ENCODE assay signal across 27 cellular contexts in the genomic region with DNA sequence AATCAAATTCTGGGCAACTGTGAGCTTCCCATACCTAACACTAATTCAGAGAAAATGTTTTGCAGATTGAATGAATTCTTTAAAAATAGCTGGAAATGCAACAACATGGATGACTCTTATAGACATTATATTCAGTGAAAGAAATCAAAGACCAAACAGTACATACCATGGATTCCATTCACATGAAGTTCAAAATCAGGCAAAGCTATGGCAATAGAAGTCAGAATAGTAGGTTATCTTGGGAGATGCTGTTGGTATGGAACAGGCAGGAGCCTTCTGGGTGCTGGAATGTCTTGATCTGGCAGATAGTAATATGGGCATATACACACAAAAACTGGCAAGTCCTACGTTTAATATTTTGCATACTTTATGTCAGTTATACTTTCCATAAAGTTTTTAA. TPM values are rescaled to one million over a fixed set of nuclear protein-coding genes. Genes with fewer than 3 reads are reported as not detected.
A peak's percentile ranks its signal among the peaks of the same experiment; 100 is the strongest.
DNase-seq lines count a peak whose midpoint lies in the region; TF ChIP-seq lines count a peak whose summit lies in the region.
"Had no signal": no experiment of that assay in that cellular context is flagged by ENCODE, and none has a peak within 500 bp of the region (broad histone marks: within the 10 kb centered on the region; RNA-seq: fewer than 3 reads in every experiment).

No MANE protein-coding gene starts in this region.

- H3K4me1 ChIP-seq in osteoblast (ENCODE audit: insufficient read depth, low read length): no peaks in the 10 kb centered on the region
- H3K4me1 ChIP-seq: BLaER1 treated with 17β-estradiol and CSF1 and Interleukin-3, amounts not matched to agents 10 nM and 100 nM; body of pancreas; lower lobe of right lung; parathyroid adenoma; vagina had no signal

- POLR2A ChIA-PET in RWPE1 (lab: Yijun Ruan, JAX; ENCODE audit: low non-redundant PET): no interaction called here

- peak overlapping the region; percentile 20 for H3K4me2 ChIP-seq in osteoblast (ENCODE audit: insufficient read depth, low read length)
- H3K4me2 ChIP-seq: BLaER1 treated with 17β-estradiol and CSF1 and Interleukin-3, amounts not matched to agents 10 nM and 100 nM had no signal

- no peak overlapping the region for H3K27ac ChIP-seq in RWPE1
- H3K27ac ChIP-seq in osteoblast (ENCODE audit: low read depth, low read length): peak overlapping the region; percentile 5
- H3K27ac ChIP-seq: BLaER1 treated with 17β-estradiol and CSF1 and Interleukin-3, amounts not matched to agents 10 nM and 100 nM; body of pancreas; lower lobe of right lung; parathyroid adenoma; skin epidermis; vagina; WERI-Rb-1 had no signal

- no peaks in the 10 kb centered on the region for H3K79me2 ChIP-seq in osteoblast (ENCODE audit: insufficient read depth, low read length)
- H3K79me2 ChIP-seq: parathyroid adenoma had no signal

- H3K4me3 ChIP-seq in epithelial cell of esophagus (ENCODE audit: low read length) (no peak overlapping the region), osteoblast (ENCODE audit: insufficient read depth, low read length) (no peak overlapping the region)
- H3K4me3 ChIP-seq: BLaER1 treated with 17β-estradiol and CSF1 and Interleukin-3, amounts not matched to agents 10 nM and 100 nM; body of pancreas; lower lobe of right lung; skin epidermis; vagina had no signal

- TF ChIP-seq CTCF in RWPE1 (conservative IDR thresholded peaks at IDR 0.05; ENCODE audit: low read depth) (no peak), epithelial cell of esophagus (IDR thresholded peaks at IDR 0.05; ENCODE audit: insufficient read depth, low read depth, low read length, missing control alignments) (no peak), osteoblast (IDR thresholded peaks at IDR 0.05; ENCODE audit: extremely low read depth, low read depth, low read length) (no peak)

- H3K9me3 ChIP-seq in osteoblast (ENCODE audit: low read depth, low read length): no peaks in the 10 kb centered on the region
- H3K9me3 ChIP-seq: body of pancreas, lower lobe of right lung, vagina had no signal

- H2AFZ ChIP-seq in osteoblast (ENCODE audit: low read length): no peak overlapping the region
- H2AFZ ChIP-seq: parathyroid adenoma had no signal

- H3K27me3 ChIP-seq in osteoblast (ENCODE audit: insufficient read depth, low read length): no peaks in the 10 kb centered on the region
- H3K27me3 ChIP-seq: BLaER1 treated with 17β-estradiol and CSF1 and Interleukin-3, amounts not matched to agents 10 nM and 100 nM; body of pancreas; vagina had no signal

- CTCF ChIA-PET in RWPE1 (lab: Yijun Ruan, JAX): no interaction called here

- no peaks in the 10 kb centered on the region for H3K36me3 ChIP-seq in osteoblast (ENCODE audit: insufficient read depth, low read length)
- H3K36me3 ChIP-seq: BLaER1 treated with 17β-estradiol and CSF1 and Interleukin-3, amounts not matched to agents 10 nM and 100 nM; lower lobe of right lung; vagina; WERI-Rb-1 had no signal

- DNase-seq in EH (ENCODE audit: low read depth) (peak; percentile 71), RWPE1 (ENCODE audit: low spot score) (peak; percentile 5), epithelial cell of esophagus (ENCODE audit: low read depth) (peak; percentile 27), osteoblast (ENCODE audit: insufficient read length, low spot score, missing footprints) (no peak), T-helper 2 cell (no peak), NCI-H2081 (lab: John Stamatoyannopoulos, UW) (no peak), NCI-H128 (lab: John Stamatoyannopoulos, UW; ENCODE audit: unreplicated experiment) (no peak)
- no peak for DNase-seq in stimulated activated CD4-positive, alpha-beta T cell treated with anti-CD3 and anti-CD28 coated beads, Interleukin-2, amount 100 ng/mL, for 24 hours
- DNase-seq: activated CD4-positive, alpha-beta memory T cell treated with anti-CD3 and anti-CD28 coated beads for 36 hours; activated naive CD4-positive, alpha-beta T cell treated with anti-CD3 and anti-CD28 coated beads, Interleukin-2, amount 10 ng/mL, durations not matched to agents 7 days and 5 days; activated T-cell treated with anti-CD3 and anti-CD28 coated beads, Interleukin-2, amount 50 U/mL, for 24 hours; body of pancreas; dermis blood vessel endothelial cell; DMS 273 treated with DMSO at 0.1 percent for 48 hours; head of caudate nucleus; immature natural killer cell; lower lobe of right lung; NCI-H187 treated with DMSO at 0.1 percent for 48 hours; Right ventricle myocardium superior; stimulated activated CD4-positive, alpha-beta T cell treated with anti-CD3 and anti-CD28 coated beads, Interleukin-4, amount 100 ng/mL, for 24 hours; substantia nigra; WERI-Rb-1 had no signal

- H4K20me1 ChIP-seq in osteoblast (ENCODE audit: insufficient read depth, low read length): no peaks in the 10 kb centered on the region
- H4K20me1 ChIP-seq: BLaER1 treated with 17β-estradiol and CSF1 and Interleukin-3, amounts not matched to agents 10 nM and 100 nM had no signal

RNA-seq across cellular contexts. Expression of gene CBLL2, which starts 25.5 kb away (rescaled TPM):
- total RNA-seq in osteoblast: under 0.01 TPM in 2 replicates
- total RNA-seq: activated CD4-positive, alpha-beta memory T cell treated with anti-CD3 and anti-CD28 coated beads for 36 hours; dermis blood vessel endothelial cell; HepG2; lower lobe of right lung; Right ventricle myocardium superior; vagina had no signal

Comparison
In these comparisons a context has a peak if more than half of its experiments do, and no peak if none do; other contexts are left out.
1. DNase-seq: peak in EH (single experiment), RWPE1 (single experiment) and epithelial cell of esophagus (single experiment); none in osteoblast (single experiment), T-helper 2 cell (0 of 5), NCI-H2081 (0 of 2), stimulated activated CD4-positive, alpha-beta T cell treated with anti-CD3 and anti-CD28 coated beads, Interleukin-2, amount 100 ng/mL, for 24 hours (0 of 2) and NCI-H128 (single experiment).